ENCODE assay signal across 11 cellular contexts in the genomic region with DNA sequence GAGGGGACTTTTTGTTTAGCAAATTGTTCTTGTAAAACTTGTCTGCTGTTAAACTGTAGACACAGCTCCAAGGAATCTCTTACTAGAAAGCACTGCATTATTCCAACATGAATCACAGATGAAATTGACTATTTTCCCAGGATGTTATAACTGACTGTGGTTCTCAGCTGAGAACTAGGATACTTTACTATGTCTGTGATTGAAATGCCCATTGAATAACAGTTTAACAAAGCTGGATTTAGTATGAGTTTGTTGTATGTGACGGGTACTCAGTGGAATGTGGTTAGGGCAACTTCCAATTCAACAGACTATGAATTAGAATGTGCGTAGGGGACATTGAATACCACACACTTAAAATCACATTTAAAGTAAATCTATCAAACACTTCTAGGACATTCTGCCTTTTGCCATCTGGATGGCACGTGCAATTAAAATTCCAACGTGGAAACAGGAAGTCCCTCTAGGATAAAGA.
DNase-seq lines count a peak whose midpoint lies in the region; ATAC-seq and TF ChIP-seq lines count a peak whose summit lies in the region.
"Had no signal": no experiment of that assay in that cellular context is flagged by ENCODE, and none has a peak within 500 bp of the region (broad histone marks: within the 10 kb centered on the region; RNA-seq: fewer than 3 reads in every experiment).

No MANE protein-coding gene starts in this region.

- H3K27me3 Mint-ChIP-seq in activated naive CD4-positive, alpha-beta T cell treated with anti-CD3 and anti-CD28 coated beads, Interleukin-2, amount 10 ng/mL, durations not matched to agents 7 days and 5 days = no peaks in the 10 kb centered on the region
- no peaks in the 10 kb centered on the region for H3K27me3 Mint-ChIP-seq in effector memory CD8-positive, alpha-beta T cell
- H3K27me3 Mint-ChIP-seq: CD4-positive, alpha-beta T cell had no signal

- ATAC-seq in effector memory CD8-positive, alpha-beta T cell (replicated peaks) = no peak

- H3K9ac ChIP-seq in mesenchymal stem cell (ENCODE audit: low read length) = no peak overlapping the region

- H3K4me2 ChIP-seq in mesenchymal stem cell (ENCODE audit: low read length, poor library complexity, severe bottlenecking) = no peak overlapping the region

- no peaks in the 10 kb centered on the region for H3K36me3 Mint-ChIP-seq in activated naive CD4-positive, alpha-beta T cell treated with anti-CD3 and anti-CD28 coated beads, Interleukin-2, amount 10 ng/mL, durations not matched to agents 7 days and 5 days
- no peaks in the 10 kb centered on the region for H3K36me3 Mint-ChIP-seq in effector memory CD8-positive, alpha-beta T cell (ENCODE audit: insufficient read depth)
- H3K36me3 Mint-ChIP-seq: activated naive CD8-positive, alpha-beta T cell had no signal

- no peak overlapping the region for H2BK120ac ChIP-seq in mesenchymal stem cell (ENCODE audit: low read depth, low read length)

- H2BK12ac ChIP-seq in mesenchymal stem cell (ENCODE audit: low read length in 2 of 2) = no peak overlapping the region

- H3K4me3 ChIP-seq in cardiac fibroblast (replicated peaks in 1 of 2; ENCODE audit: low read depth in 2 of 2, low read length in 2 of 2) = no peak overlapping the region
- no peak overlapping the region for H3K4me3 ChIP-seq in mesenchymal stem cell (ENCODE audit: insufficient read depth in 1 of 2, low read depth in 1 of 2, low read length in 2 of 2)

- no peak overlapping the region for H4K8ac ChIP-seq in mesenchymal stem cell (ENCODE audit: low read length)

- no peak overlapping the region for H3K4ac ChIP-seq in mesenchymal stem cell (ENCODE audit: low read depth in 1 of 2, low read length in 2 of 2)

- H3K23ac ChIP-seq in mesenchymal stem cell (ENCODE audit: low read length in 2 of 2) = no peak overlapping the region

- TF ChIP-seq CTCF in cardiac fibroblast (IDR thresholded peaks at IDR 0.05; ENCODE audit: low read depth, low read length) = no peak

- H3K9me3 ChIP-seq in mesenchymal stem cell (ENCODE audit: control insufficient read depth, low read length) = no peaks in the 10 kb centered on the region

- 0% methylated on average over 2 of the region's 4 CpGs for WGBS in mesenchymal stem cell

- H3K27ac Mint-ChIP-seq in activated naive CD4-positive, alpha-beta T cell treated with anti-CD3 and anti-CD28 coated beads, Interleukin-2, amount 10 ng/mL, durations not matched to agents 7 days and 5 days = no peak overlapping the region
- peak overlapping the region in 1 of 2 donors; percentile 44 for H3K27ac Mint-ChIP-seq in effector memory CD8-positive, alpha-beta T cell
- H3K27ac Mint-ChIP-seq: activated naive CD8-positive, alpha-beta T cell; CD4-positive, alpha-beta T cell had no signal

- CTCF ChIA-PET in activated naive CD4-positive, alpha-beta T cell treated with anti-CD3 and anti-CD28 coated beads, Interleukin-2, amount 10 ng/mL, durations not matched to agents 7 days and 5 days (lab: Charles Lee) = no interaction called here

- no peak overlapping the region for H2BK15ac ChIP-seq in mesenchymal stem cell (ENCODE audit: low read depth, poor library complexity, severe bottlenecking)

- H3K18ac ChIP-seq in mesenchymal stem cell (ENCODE audit: low read depth in 1 of 2, low read length in 2 of 2) = no peak overlapping the region

- H3K36me3 ChIP-seq in mesenchymal stem cell (ENCODE audit: control insufficient read depth in 1 of 2, insufficient read depth in 2 of 2, low read depth in 1 of 2, low read length in 2 of 2) = no peaks in the 10 kb centered on the region

- H3K14ac ChIP-seq in mesenchymal stem cell (ENCODE audit: low read length in 2 of 2) = no peak overlapping the region

- H3K27me3 ChIP-seq in mesenchymal stem cell (ENCODE audit: control insufficient read depth in 1 of 2, insufficient read depth in 1 of 2, low read length in 2 of 2) = no peaks in the 10 kb centered on the region

- H3K4me3 Mint-ChIP-seq in activated naive CD4-positive, alpha-beta T cell treated with anti-CD3 and anti-CD28 coated beads, Interleukin-2, amount 10 ng/mL, durations not matched to agents 7 days and 5 days = no peak overlapping the region
- H3K4me3 Mint-ChIP-seq in effector memory CD8-positive, alpha-beta T cell = no peak overlapping the region
- H3K4me3 Mint-ChIP-seq: activated naive CD8-positive, alpha-beta T cell; CD4-positive, alpha-beta T cell had no signal

- no peaks in the 10 kb centered on the region for H3K79me1 ChIP-seq in mesenchymal stem cell (replicated peaks; ENCODE audit: low read length, poor library complexity, severe bottlenecking)

- H2AK5ac ChIP-seq in mesenchymal stem cell (ENCODE audit: low read length, severe bottlenecking) = no peak overlapping the region

- H2BK5ac ChIP-seq in mesenchymal stem cell (ENCODE audit: low read depth, low read length, poor library complexity, severe bottlenecking) = no peak overlapping the region

- H3K27ac ChIP-seq in mesenchymal stem cell (ENCODE audit: low read length, poor library complexity, severe bottlenecking) = peak overlapping the region; percentile 90

- DNase-seq in AG08396 (ENCODE audit: low spot score) (peak; percentile 62), M059J (ENCODE audit: low read depth) (peak; percentile 99), cardiac fibroblast (ENCODE audit: low read depth in 2 of 2) (peak; percentile 82 to 97), mesenchymal stem cell (peak; percentile 96), NCI-H82 treated with DMSO at 0.1 percent for 48 hours (lab: John Stamatoyannopoulos, UW; ENCODE audit: unreplicated experiment) (no peak)
- no peak for DNase-seq in activated naive CD4-positive, alpha-beta T cell treated with anti-CD3 and anti-CD28 coated beads, Interleukin-2, amount 10 ng/mL, durations not matched to agents 7 days and 5 days
- no peak for DNase-seq in activated CD8-positive, alpha-beta memory T cell treated with anti-CD3 and anti-CD28 coated beads, Interleukin-2, amount 50 U/mL, for 48 hours
- no peak for DNase-seq in effector memory CD8-positive, alpha-beta T cell
- DNase-seq: activated CD4-positive, CD25-positive, alpha-beta regulatory T cell; CD4-positive, alpha-beta T cell had no signal

- H3K4me1 Mint-ChIP-seq in activated naive CD4-positive, alpha-beta T cell treated with anti-CD3 and anti-CD28 coated beads, Interleukin-2, amount 10 ng/mL, durations not matched to agents 7 days and 5 days = peaks cover 6% of the 10 kb centered on the region
- peaks cover 10 to 16% of the 10 kb centered on the region in 2 donors for H3K4me1 Mint-ChIP-seq in effector memory CD8-positive, alpha-beta T cell (ENCODE audit: low read depth in 2 of 2)

- H3K9me3 Mint-ChIP-seq in activated naive CD4-positive, alpha-beta T cell treated with anti-CD3 and anti-CD28 coated beads, Interleukin-2, amount 10 ng/mL, durations not matched to agents 7 days and 5 days = no peaks in the 10 kb centered on the region
- no peaks in the 10 kb centered on the region for H3K9me3 Mint-ChIP-seq in effector memory CD8-positive, alpha-beta T cell
- H3K9me3 Mint-ChIP-seq: CD4-positive, alpha-beta T cell had no signal

- no peak overlapping the region for H2AFZ ChIP-seq in mesenchymal stem cell (ENCODE audit: low read depth, low read length)

- no peak overlapping the region for H4K91ac ChIP-seq in mesenchymal stem cell (ENCODE audit: low read length)

- H3K4me1 ChIP-seq in mesenchymal stem cell (ENCODE audit: control insufficient read depth, insufficient read depth, low read depth, low read length) = peaks cover 3% of the 10 kb centered on the region

Comparison
In these comparisons a context has a peak if more than half of its experiments do, and no peak if none do; other contexts are left out.
1. DNase-seq: peak in AG08396 (single experiment), M059J (single experiment), cardiac fibroblast (2 of 2) and mesenchymal stem cell (single experiment); none in NCI-H82 treated with DMSO at 0.1 percent for 48 hours (single experiment), activated naive CD4-positive, alpha-beta T cell treated with anti-CD3 and anti-CD28 coated beads, Interleukin-2, amount 10 ng/mL, durations not matched to agents 7 days and 5 days (single experiment), activated CD8-positive, alpha-beta memory T cell treated with anti-CD3 and anti-CD28 coated beads, Interleukin-2, amount 50 U/mL, for 48 hours (single experiment) and effector memory CD8-positive, alpha-beta T cell (0 of 3).